In the genomic region with DNA sequence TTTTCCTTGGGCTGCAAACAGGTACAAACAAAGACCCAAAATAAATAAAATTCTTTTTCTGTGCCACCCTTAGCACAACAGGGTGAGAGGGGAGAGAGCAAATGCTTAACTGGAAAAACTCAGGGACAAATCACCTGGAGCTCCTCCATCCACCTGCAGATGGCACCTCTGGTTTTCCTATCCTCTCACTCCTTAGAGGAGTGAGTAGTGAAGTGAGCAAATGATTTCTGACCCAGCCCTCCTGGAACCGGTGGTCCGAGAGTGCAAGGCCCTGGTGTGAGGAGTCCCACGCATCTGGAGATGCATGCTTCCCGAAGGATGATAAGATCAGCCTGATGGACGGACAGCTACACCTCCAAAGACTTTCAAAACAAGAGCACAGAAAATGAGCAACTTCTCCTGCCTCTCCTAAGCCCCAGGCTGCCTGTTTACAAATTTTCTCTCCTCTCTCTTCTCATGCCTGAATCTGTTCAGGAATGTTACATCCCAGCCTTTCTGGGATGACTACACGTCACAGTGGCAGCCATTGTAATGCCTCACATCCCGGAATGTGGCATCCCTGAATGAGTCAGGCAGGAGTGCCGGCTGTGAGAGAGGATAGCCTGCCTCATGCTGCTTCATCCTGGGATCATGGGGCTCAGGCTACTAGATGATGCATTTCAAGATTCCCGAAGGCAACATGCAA, we compare ENCODE assay signal across 10 cellular contexts.
DNase-seq lines count a peak whose midpoint lies in the region; ATAC-seq and TF ChIP-seq lines count a peak whose summit lies in the region.
"Had no signal": no experiment of that assay in that cellular context is flagged by ENCODE, and none has a peak within 500 bp of the region (broad histone marks: within the 10 kb centered on the region; RNA-seq: fewer than 3 reads in every experiment).

No MANE protein-coding gene starts in this region.

- TF ChIP-seq CTCF in WTC11 (IDR thresholded peaks at IDR 0.05), result 0 out of 2 replicates have a peak, but pooled peaks have one; percentile 0

- ATAC-seq in WTC11, result peak; percentile 84

- H3K9me3 Mint-ChIP-seq in WTC11, result no peaks in the 10 kb centered on the region

- no peaks in the 10 kb centered on the region for H3K27me3 Mint-ChIP-seq in WTC11 (ENCODE audit: low read depth)

- H3K36me3 Mint-ChIP-seq in WTC11, result no peaks in the 10 kb centered on the region

- no peak overlapping the region for H3K4me3 Mint-ChIP-seq in WTC11
- H3K4me3 Mint-ChIP-seq: B cell had no signal

- CTCF ChIA-PET in WTC11 (lab: Charles Lee), result interaction anchor here (0.7 to 8.4 kb wide), 18 partner anchors 14 to 202 kb away, joined by 3 to 144 read pairs (median 4); partner anchors contain the start of gene ADRB2

- DNase-seq in NCI-H1417 (lab: John Stamatoyannopoulos, UW), result peak in 2 of 3 experiments; percentile 2 to 6
- no peak for DNase-seq in NCI-H1417 treated with DMSO at 0.1 percent for 48 hours (lab: John Stamatoyannopoulos, UW)
- DNase-seq in WTC11 (ENCODE audit: low spot score), result peak; percentile 55
- DNase-seq in iPS DF 4.7 (ENCODE audit: extremely low read depth, low spot score), result peak; percentile 68
- DNase-seq in stromal cell of bone marrow (ENCODE audit: low read depth), result peak; percentile 93
- no peak for DNase-seq in NCI-H2107 (lab: John Stamatoyannopoulos, UW)
- no peak for DNase-seq in NCI-H1930 (lab: John Stamatoyannopoulos, UW)
- DNase-seq in germinal center (ENCODE audit: low spot score), result no peak
- DNase-seq: activated CD4-positive, alpha-beta T cell treated with anti-CD3 and anti-CD28 coated beads, Interleukin-2, amount 50 U/mL, for 1 hour had no signal

- POLR2A ChIA-PET in WTC11 (lab: Charles Lee), result no interaction called here

- H3K4me1 Mint-ChIP-seq in WTC11, result peaks cover 30% of the 10 kb centered on the region

- H3K27ac Mint-ChIP-seq in WTC11, result peak overlapping the region; percentile 93
- H3K27ac Mint-ChIP-seq: B cell had no signal

TF ChIP-seq in WTC11, 78 proteins besides CTCF, POLR2A, EP300 and RAD21:
- TF ChIP-seq TEAD1 (CRISPR knock-in tag; IDR thresholded peaks at IDR 0.05) (peak; percentile 61; the same call in 1 of the 2 replicates), ZNF423 (CRISPR knock-in tag; IDR thresholded peaks at IDR 0.05) (no peak)

Comparison
In these comparisons a context has a peak if more than half of its experiments do, and no peak if none do; other contexts are left out.
1. DNase-seq: peak in NCI-H1417 (2 of 3), WTC11 (single experiment), iPS DF 4.7 (single experiment) and stromal cell of bone marrow (single experiment); none in NCI-H1417 treated with DMSO at 0.1 percent for 48 hours (single experiment), NCI-H2107 (single experiment), NCI-H1930 (0 of 2) and germinal center (single experiment).